26 cellular contexts compared by ENCODE assay signal in genomic region chr5:172944741-172945140, GRCh38. TPM values are rescaled to one million over a fixed set of nuclear protein-coding genes. Genes with fewer than 3 reads are reported as not detected.
DNase-seq lines count a peak whose midpoint lies in the region; ATAC-seq and TF ChIP-seq lines count a peak whose summit lies in the region.
"Had no signal": no experiment of that assay in that cellular context is flagged by ENCODE, and none has a peak within 500 bp of the region (broad histone marks: within the 10 kb centered on the region; RNA-seq: fewer than 3 reads in every experiment).

No MANE protein-coding gene starts in this region.

- DNase-seq in activated CD8-positive, alpha-beta T cell treated with anti-CD3 and anti-CD28 coated beads for 36 hours = no peak
- DNase-seq in activated CD8-positive, alpha-beta T cell treated with anti-CD3 and anti-CD28 coated beads, Interleukin-2, amount 10 ng/mL, durations not matched to agents 7 days and 5 days = no peak
- no peak for DNase-seq in T-helper 17 cell
- DNase-seq in islet precursor cell = peak; percentile 49
- no peak for DNase-seq in stimulated activated naive B cell treated with anti-CD40 and anti-IgM and Interleukin-4, amounts not matched to agents 10 μg/mL and 1 μg/mL and 100 μg/mL, for 72 hours
- no peak for DNase-seq in left colon
- DNase-seq in SHP77 (lab: John Stamatoyannopoulos, UW) = no peak
- DNase-seq: 8988T; activated CD4-positive, alpha-beta memory T cell treated with anti-CD3 and anti-CD28 coated beads, Interleukin-2, amount 10 ng/mL, durations not matched to agents 7 days and 5 days; activated CD4-positive, CD25-positive, alpha-beta regulatory T cell; activated naive CD4-positive, alpha-beta T cell treated with anti-CD3 and anti-CD28 coated beads for 36 hours; activated T-cell treated with anti-CD3 and anti-CD28 coated beads, Interleukin-2, amount 50 U/mL, for 24 hours; BE2C; body of pancreas; heart right ventricle; left ventricle myocardium superior; NCI-H1436 treated with DMSO at 0.1 percent for 48 hours; NCI-H748 treated with DMSO at 0.1 percent for 48 hours; OCI-M1; SJCRH30; stimulated activated CD4-positive, alpha-beta T cell treated with anti-CD3 and anti-CD28 coated beads, Interleukin-4, amount 100 ng/mL, for 24 hours; T-helper 2 cell had no signal

- POLR2A ChIA-PET in activated CD8-positive, alpha-beta T cell treated with anti-CD3 and anti-CD28 coated beads for 36 hours (lab: Charles Lee) = interaction anchor here (1.2 kb wide), 1 partner anchor 20 kb away, joined by 5 read pairs; no protein-coding TSS in a partner anchor
- POLR2A ChIA-PET in activated CD8-positive, alpha-beta T cell treated with anti-CD3 and anti-CD28 coated beads, Interleukin-2, amount 10 ng/mL, durations not matched to agents 7 days and 5 days (lab: Charles Lee) = no interaction called here

- peak overlapping the region; percentile 15 for H3K27ac Mint-ChIP-seq in activated CD8-positive, alpha-beta T cell treated with anti-CD3 and anti-CD28 coated beads for 36 hours
- H3K27ac Mint-ChIP-seq in activated CD8-positive, alpha-beta T cell treated with anti-CD3 and anti-CD28 coated beads, Interleukin-2, amount 10 ng/mL, durations not matched to agents 7 days and 5 days = no peak overlapping the region
- peak overlapping the region; percentile 21 for H3K27ac Mint-ChIP-seq in T-helper 17 cell
- H3K27ac Mint-ChIP-seq in stimulated activated naive B cell treated with anti-CD40 and anti-IgM and Interleukin-4, amounts not matched to agents 10 μg/mL and 1 μg/mL and 100 μg/mL, for 72 hours = peak overlapping the region; percentile 15
- H3K27ac Mint-ChIP-seq: activated CD4-positive, alpha-beta memory T cell treated with anti-CD3 and anti-CD28 coated beads, Interleukin-2, amount 10 ng/mL, durations not matched to agents 7 days and 5 days; activated naive CD4-positive, alpha-beta T cell treated with anti-CD3 and anti-CD28 coated beads for 36 hours; activated T-cell treated with anti-CD3 and anti-CD28 coated beads, Interleukin-2, amount 50 U/mL, for 24 hours; neural progenitor cell had no signal

- CTCF ChIA-PET in activated CD8-positive, alpha-beta T cell treated with anti-CD3 and anti-CD28 coated beads for 36 hours (lab: Charles Lee) = interaction anchor here (1.0 kb wide), 1 partner anchor 13 kb away, joined by 4 read pairs; no protein-coding TSS in a partner anchor
- CTCF ChIA-PET in activated CD8-positive, alpha-beta T cell treated with anti-CD3 and anti-CD28 coated beads, Interleukin-2, amount 10 ng/mL, durations not matched to agents 7 days and 5 days (lab: Charles Lee) = interaction anchor here (1.5 kb wide), 1 partner anchor 230 kb away, joined by 3 read pairs; no protein-coding TSS in a partner anchor

- H3K9me3 Mint-ChIP-seq in activated CD8-positive, alpha-beta T cell treated with anti-CD3 and anti-CD28 coated beads for 36 hours = no peaks in the 10 kb centered on the region
- no peaks in the 10 kb centered on the region for H3K9me3 Mint-ChIP-seq in activated CD8-positive, alpha-beta T cell treated with anti-CD3 and anti-CD28 coated beads, Interleukin-2, amount 10 ng/mL, durations not matched to agents 7 days and 5 days (ENCODE audit: insufficient read depth)
- no peaks in the 10 kb centered on the region for H3K9me3 Mint-ChIP-seq in stimulated activated naive B cell treated with anti-CD40 and anti-IgM and Interleukin-4, amounts not matched to agents 10 μg/mL and 1 μg/mL and 100 μg/mL, for 72 hours
- H3K9me3 Mint-ChIP-seq: activated CD4-positive, alpha-beta memory T cell treated with anti-CD3 and anti-CD28 coated beads, Interleukin-2, amount 10 ng/mL, durations not matched to agents 7 days and 5 days; activated naive CD4-positive, alpha-beta T cell treated with anti-CD3 and anti-CD28 coated beads for 36 hours; activated T-cell treated with anti-CD3 and anti-CD28 coated beads, Interleukin-2, amount 50 U/mL, for 24 hours; neural progenitor cell had no signal

- ATAC-seq in activated CD8-positive, alpha-beta T cell treated with anti-CD3 and anti-CD28 coated beads for 36 hours = no peak
- ATAC-seq in activated CD8-positive, alpha-beta T cell treated with anti-CD3 and anti-CD28 coated beads, Interleukin-2, amount 10 ng/mL, durations not matched to agents 7 days and 5 days = no peak
- no peak for ATAC-seq in T-helper 17 cell
- no peak for ATAC-seq in stimulated activated naive B cell treated with anti-CD40 and anti-IgM and Interleukin-4, amounts not matched to agents 10 μg/mL and 1 μg/mL and 100 μg/mL, for 72 hours (replicated peaks)
- no peak for ATAC-seq in HG02623 (IDR thresholded peaks at IDR 0.05; ENCODE audit: unreplicated experiment)
- ATAC-seq in left colon = no peak
- ATAC-seq: body of pancreas, left ventricle myocardium superior, mucosa of descending colon, psoas muscle had no signal

- no peaks in the 10 kb centered on the region for H3K27me3 Mint-ChIP-seq in activated CD8-positive, alpha-beta T cell treated with anti-CD3 and anti-CD28 coated beads for 36 hours
- H3K27me3 Mint-ChIP-seq in activated CD8-positive, alpha-beta T cell treated with anti-CD3 and anti-CD28 coated beads, Interleukin-2, amount 10 ng/mL, durations not matched to agents 7 days and 5 days (ENCODE audit: low read depth) = no peaks in the 10 kb centered on the region
- H3K27me3 Mint-ChIP-seq in T-helper 17 cell = no peaks in the 10 kb centered on the region
- no peaks in the 10 kb centered on the region for H3K27me3 Mint-ChIP-seq in stimulated activated naive B cell treated with anti-CD40 and anti-IgM and Interleukin-4, amounts not matched to agents 10 μg/mL and 1 μg/mL and 100 μg/mL, for 72 hours
- H3K27me3 Mint-ChIP-seq: activated CD4-positive, alpha-beta memory T cell treated with anti-CD3 and anti-CD28 coated beads, Interleukin-2, amount 10 ng/mL, durations not matched to agents 7 days and 5 days; activated T-cell treated with anti-CD3 and anti-CD28 coated beads, Interleukin-2, amount 50 U/mL, for 24 hours had no signal

- intact Hi-C loops in activated CD8-positive, alpha-beta T cell treated with anti-CD3 and anti-CD28 coated beads for 36 hours (cut with micrococcal nuclease) = loop anchor here (10.0 kb wide), 1 partner anchor 480 kb away; no protein-coding TSS in a partner anchor
- intact Hi-C loops in left colon (cut with DNase I, micrococcal nuclease) = no loop called here

- no peak for TF ChIP-seq CTCF in activated CD8-positive, alpha-beta T cell treated with anti-CD3 and anti-CD28 coated beads for 36 hours (IDR thresholded peaks at IDR 0.05)

- peaks cover 3% of the 10 kb centered on the region for H3K36me3 Mint-ChIP-seq in activated CD8-positive, alpha-beta T cell treated with anti-CD3 and anti-CD28 coated beads for 36 hours (ENCODE audit: low read depth)
- peaks cover 3% of the 10 kb centered on the region for H3K36me3 Mint-ChIP-seq in activated CD8-positive, alpha-beta T cell treated with anti-CD3 and anti-CD28 coated beads, Interleukin-2, amount 10 ng/mL, durations not matched to agents 7 days and 5 days (ENCODE audit: low read depth)
- no peaks in the 10 kb centered on the region for H3K36me3 Mint-ChIP-seq in T-helper 17 cell (ENCODE audit: low read depth)
- peaks cover 32 to 61% of the 10 kb centered on the region in 2 donors for H3K36me3 Mint-ChIP-seq in stimulated activated naive B cell treated with anti-CD40 and anti-IgM and Interleukin-4, amounts not matched to agents 10 μg/mL and 1 μg/mL and 100 μg/mL, for 72 hours

- no peak overlapping the region for H3K4me3 Mint-ChIP-seq in activated CD8-positive, alpha-beta T cell treated with anti-CD3 and anti-CD28 coated beads for 36 hours
- no peak overlapping the region for H3K4me3 Mint-ChIP-seq in activated CD8-positive, alpha-beta T cell treated with anti-CD3 and anti-CD28 coated beads, Interleukin-2, amount 10 ng/mL, durations not matched to agents 7 days and 5 days
- H3K4me3 Mint-ChIP-seq in T-helper 17 cell = no peak overlapping the region
- H3K4me3 Mint-ChIP-seq in stimulated activated naive B cell treated with anti-CD40 and anti-IgM and Interleukin-4, amounts not matched to agents 10 μg/mL and 1 μg/mL and 100 μg/mL, for 72 hours = no peak overlapping the region
- H3K4me3 Mint-ChIP-seq: activated CD4-positive, alpha-beta memory T cell treated with anti-CD3 and anti-CD28 coated beads, Interleukin-2, amount 10 ng/mL, durations not matched to agents 7 days and 5 days; activated naive CD4-positive, alpha-beta T cell treated with anti-CD3 and anti-CD28 coated beads for 36 hours; activated T-cell treated with anti-CD3 and anti-CD28 coated beads, Interleukin-2, amount 50 U/mL, for 24 hours; neural progenitor cell had no signal

- H3K4me1 Mint-ChIP-seq in activated CD8-positive, alpha-beta T cell treated with anti-CD3 and anti-CD28 coated beads for 36 hours (ENCODE audit: low read depth) = no peaks in the 10 kb centered on the region
- H3K4me1 Mint-ChIP-seq in activated CD8-positive, alpha-beta T cell treated with anti-CD3 and anti-CD28 coated beads, Interleukin-2, amount 10 ng/mL, durations not matched to agents 7 days and 5 days (ENCODE audit: low read depth) = peaks cover 2% of the 10 kb centered on the region
- H3K4me1 Mint-ChIP-seq in T-helper 17 cell = peaks cover 10% of the 10 kb centered on the region
- peaks cover 9 to 10% of the 10 kb centered on the region in 2 donors for H3K4me1 Mint-ChIP-seq in stimulated activated naive B cell treated with anti-CD40 and anti-IgM and Interleukin-4, amounts not matched to agents 10 μg/mL and 1 μg/mL and 100 μg/mL, for 72 hours
- H3K4me1 Mint-ChIP-seq: activated CD4-positive, alpha-beta memory T cell treated with anti-CD3 and anti-CD28 coated beads, Interleukin-2, amount 10 ng/mL, durations not matched to agents 7 days and 5 days had no signal

- no peaks in the 10 kb centered on the region for H3K9me3 ChIP-seq in T-helper 17 cell (ENCODE audit: control insufficient read depth, low read length, poor library complexity, severe bottlenecking)
- H3K9me3 ChIP-seq: BE2C, body of pancreas, heart right ventricle, mucosa of descending colon, psoas muscle, SJCRH30 had no signal

RNA-seq across cellular contexts. Expression of gene RPL26L1, which starts 14.5 kb away (rescaled TPM):
- 10 to 100 TPM; 72.9 to 74.9 TPM for total RNA-seq in activated CD8-positive, alpha-beta T cell treated with anti-CD3 and anti-CD28 coated beads for 36 hours
- total RNA-seq in activated CD8-positive, alpha-beta T cell treated with anti-CD3 and anti-CD28 coated beads, Interleukin-2, amount 10 ng/mL, durations not matched to agents 7 days and 5 days = 10 to 100 TPM; 45.1 to 49.4 TPM
- total RNA-seq in T-helper 17 cell = 10 to 100 TPM; 13.9 to 17.7 TPM
- total RNA-seq in left colon = 10 to 100 TPM; 19.1 to 25.4 TPM

RNA-seq across cellular contexts. Expression of gene ATP6V0E1, which starts 38.8 kb away (rescaled TPM):
- 10 to 100 TPM; 68.0 to 79.8 TPM for total RNA-seq in activated CD8-positive, alpha-beta T cell treated with anti-CD3 and anti-CD28 coated beads for 36 hours
- total RNA-seq in activated CD8-positive, alpha-beta T cell treated with anti-CD3 and anti-CD28 coated beads, Interleukin-2, amount 10 ng/mL, durations not matched to agents 7 days and 5 days = 100 to 1,000 TPM; 122 to 129 TPM
- total RNA-seq in T-helper 17 cell (100 to 1,000 TPM; 102 to 104 TPM), left colon (100 to 1,000 TPM; 168 to 225 TPM)
